ENCODE assay signal across 8 cellular contexts in the genomic region with DNA sequence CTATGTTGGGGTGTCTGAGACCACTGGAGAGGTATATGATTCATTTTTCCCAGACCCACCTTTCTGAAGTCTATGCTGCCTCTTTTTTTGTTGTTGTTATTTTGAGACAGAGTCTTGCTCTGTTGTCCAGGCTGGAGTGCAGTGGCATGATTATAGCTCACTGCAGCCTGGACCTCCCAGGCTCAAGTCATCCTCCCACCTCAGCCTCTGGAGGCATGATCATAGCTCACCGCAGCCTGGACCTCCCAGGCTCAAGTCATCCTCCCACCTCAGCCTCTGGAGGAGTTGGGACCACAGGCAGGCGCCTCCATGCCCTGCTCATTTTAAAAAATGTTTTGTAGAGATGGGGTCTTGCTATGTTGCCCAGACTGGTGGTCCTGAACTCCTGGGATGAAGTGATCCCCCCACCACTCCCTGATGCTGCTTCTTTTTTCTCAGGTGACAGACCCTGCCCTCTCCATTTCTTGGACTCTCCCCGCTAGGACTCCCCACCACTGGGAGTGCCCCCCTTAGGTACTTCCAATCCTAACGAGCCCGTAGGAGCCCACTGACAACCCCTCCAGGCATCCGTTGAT. TPM values are rescaled to one million over a fixed set of nuclear protein-coding genes. Genes with fewer than 3 reads are reported as not detected.
A peak's percentile ranks its signal among the peaks of the same experiment; 100 is the strongest.
DNase-seq lines count a peak whose midpoint lies in the region; ATAC-seq and TF ChIP-seq lines count a peak whose summit lies in the region.

No MANE protein-coding gene starts in this region.

- peak overlapping the region; percentile 72 for H2AFZ ChIP-seq in MM.1S (ENCODE audit: low read length)
- peak overlapping the region; percentile 95 for H2AFZ ChIP-seq in neural cell (ENCODE audit: low read depth, low read length)

- ATAC-seq in GM21381 (IDR thresholded peaks at IDR 0.05; ENCODE audit: unreplicated experiment): no peak

- WGBS in ectodermal cell, 2 experiments: 71 to 72% methylated on average over 6 of the region's 6 CpGs

- no peak for DNase-seq in BE2C
- no peak for DNase-seq in MM.1S
- DNase-seq in middle frontal gyrus (ENCODE audit: extremely low spot score, low spot score): no peak
- DNase-seq in stimulated activated CD4-positive, alpha-beta T cell treated with anti-CD3 and anti-CD28 coated beads, Interleukin-4, amount 100 ng/mL, for 4 hours: no peak
- DNase-seq in HK-2 (ENCODE audit: unreplicated experiment): no peak

- H3K4me2 ChIP-seq in MM.1S (ENCODE audit: low read depth, low read length) (peak overlapping the region; percentile 89), neural cell (ENCODE audit: low read length) (peak overlapping the region; percentile 84)

- no peaks in the 10 kb centered on the region for H3K9me3 ChIP-seq in BE2C
- H3K9me3 ChIP-seq in MM.1S (replicated peaks; ENCODE audit: insufficient read depth, low read length): no peaks in the 10 kb centered on the region
- H3K9me3 ChIP-seq in ectodermal cell (ENCODE audit: control insufficient read depth, low read length): no peaks in the 10 kb centered on the region
- no peaks in the 10 kb centered on the region for H3K9me3 ChIP-seq in neural cell (ENCODE audit: low read length)

- H3K79me2 ChIP-seq in MM.1S (ENCODE audit: low read length) (peaks cover 38% of the 10 kb centered on the region), neural cell (replicated peaks; ENCODE audit: insufficient read depth, low read length) (peaks cover 27% of the 10 kb centered on the region)

- TF ChIP-seq CTCF in BE2C (IDR thresholded peaks at IDR 0.05; ENCODE audit: low read depth, low read length) (no peak), MM.1S (IDR thresholded peaks at IDR 0.05; ENCODE audit: low read length) (no peak), neural cell (IDR thresholded peaks at IDR 0.05; ENCODE audit: poor library complexity, severe bottlenecking) (no peak)

- H3K27ac ChIP-seq in MM.1S (ENCODE audit: low read length) (no peak overlapping the region), ectodermal cell (ENCODE audit: insufficient read depth, low read depth, low read length, poor library complexity, severe bottlenecking) (no peak overlapping the region), neural cell (ENCODE audit: low read length) (no peak overlapping the region)

- H3K9me2 ChIP-seq in MM.1S (replicated peaks; ENCODE audit: insufficient read depth, low read length) (no peaks in the 10 kb centered on the region), neural cell (ENCODE audit: insufficient read depth, low read length) (no peaks in the 10 kb centered on the region)

- H3K4me1 ChIP-seq in BE2C (no peaks in the 10 kb centered on the region), MM.1S (ENCODE audit: low read length) (peaks cover 5% of the 10 kb centered on the region; the same call in 1 of the 2 replicates), ectodermal cell (ENCODE audit: control insufficient read depth, insufficient read depth, low read length) (no peaks in the 10 kb centered on the region)

- H4K20me1 ChIP-seq in MM.1S (ENCODE audit: insufficient read depth, low read length) (no peaks in the 10 kb centered on the region), neural cell (ENCODE audit: insufficient read depth) (no peaks in the 10 kb centered on the region)

- no peaks in the 10 kb centered on the region for H3F3A ChIP-seq in MM.1S (ENCODE audit: insufficient read depth, low read length)
- H3F3A ChIP-seq in neural cell (ENCODE audit: insufficient read depth, low read length, poor library complexity, severe bottlenecking): no peaks in the 10 kb centered on the region

- H3K36me3 ChIP-seq in BE2C (no peaks in the 10 kb centered on the region), MM.1S (replicated peaks; ENCODE audit: insufficient read depth, low read length) (no peaks in the 10 kb centered on the region), ectodermal cell (ENCODE audit: control insufficient read depth, insufficient read depth, low read length) (no peaks in the 10 kb centered on the region), neural cell (ENCODE audit: insufficient read depth, low read length) (no peaks in the 10 kb centered on the region)

- no peak for TF ChIP-seq RAD21 in neural cell (conservative IDR thresholded peaks at IDR 0.05)

- H3K27me3 ChIP-seq in BE2C (no peaks in the 10 kb centered on the region), MM.1S (replicated peaks; ENCODE audit: insufficient read depth, low read length) (no peaks in the 10 kb centered on the region), ectodermal cell (ENCODE audit: control insufficient read depth, insufficient read depth, low read length, poor library complexity, severe bottlenecking) (no peaks in the 10 kb centered on the region), neural cell (ENCODE audit: insufficient read depth, low read depth, low read length) (no peaks in the 10 kb centered on the region)

- H3K9ac ChIP-seq in MM.1S (ENCODE audit: low read length) (peak overlapping the region; percentile 74; the same call in 1 of the 2 replicates), neural cell (ENCODE audit: low read length) (peak overlapping the region; percentile 89)

- no peak for TF ChIP-seq EP300 in neural cell (conservative IDR thresholded peaks at IDR 0.05; ENCODE audit: poor library complexity, severe bottlenecking)

- H3K4me3 ChIP-seq in BE2C (ENCODE audit: low read depth, low read length) (peak overlapping the region; percentile 87), MM.1S (ENCODE audit: low read length) (peak overlapping the region; percentile 84), ectodermal cell (ENCODE audit: insufficient read depth, low read depth, low read length) (peak overlapping the region; percentile 92), neural cell (ENCODE audit: low read length) (peak overlapping the region; percentile 99)

TF ChIP-seq in neural cell, 6 proteins besides CTCF, POLR2A, EP300 and RAD21:
- TF ChIP-seq POLR2AphosphoS5 (IDR thresholded peaks at IDR 0.05): no peak
- no peak for TF ChIP-seq SMC3 (conservative IDR thresholded peaks at IDR 0.05; ENCODE audit: poor library complexity)
TF ChIP-seq in neural cell: peak in this region for 0.

RNA-seq across cellular contexts. Expression of gene ARHGEF18, which starts 45.3 kb away (rescaled TPM):
- polyA plus RNA-seq in BE2C (2012; ENCODE audit: insufficient read depth, insufficient read length, low read depth): 16.0 TPM
- polyA plus RNA-seq in ectodermal cell (2013, experiment 1 of 4): 30.5 TPM
- polyA plus RNA-seq in ectodermal cell (2013, experiment 2 of 4): 33.0 TPM
- polyA plus RNA-seq in ectodermal cell (2013, experiment 3 of 4): 24.9 TPM
- 26.3 TPM for polyA plus RNA-seq in ectodermal cell (2013, experiment 4 of 4)
- polyA plus RNA-seq in neural cell: 22.7 and 33.6 TPM in 2 replicates
- polyA minus RNA-seq in neural cell: 48.0 and 53.3 TPM in 2 replicates
